Comparison of ENCODE assay signal across 12 cellular contexts in genomic region chr1:219555031-219555667, GRCh38. TPM values are rescaled to one million over a fixed set of nuclear protein-coding genes. Genes with fewer than 3 reads are reported as not detected.
DNase-seq lines count a peak whose midpoint lies in the region; ATAC-seq and TF ChIP-seq lines count a peak whose summit lies in the region.
"Had no signal": no experiment of that assay in that cellular context is flagged by ENCODE, and none has a peak within 500 bp of the region (broad histone marks: within the 10 kb centered on the region; RNA-seq: fewer than 3 reads in every experiment).

No MANE protein-coding gene starts in this region.

- TF ChIP-seq POLR2A in prostate gland (IDR thresholded peaks at IDR 0.05), result no peak

- no peaks in the 10 kb centered on the region for H3K4me1 Mint-ChIP-seq in stimulated activated memory B cell treated with anti-CD40 and anti-IgM and Interleukin-4, amounts not matched to agents 10 μg/mL and 1 μg/mL and 100 μg/mL, for 72 hours

- no peaks in the 10 kb centered on the region for H4K20me1 ChIP-seq in GM23248 (ENCODE audit: insufficient read depth)

- DNase-seq in GM23248, result peak; percentile 79
- peak; percentile 75 for DNase-seq in RWPE1 (ENCODE audit: low spot score)
- DNase-seq in fibroblast of gingiva (ENCODE audit: low read depth), result peak; percentile 65
- DNase-seq in prostate gland (ENCODE audit: low spot score), result peak; percentile 7
- DNase-seq in RPMI8226, result no peak
- DNase-seq in activated naive CD4-positive, alpha-beta T cell treated with Interleukin-2 at 50 U/mL for 16 hours, result no peak
- DNase-seq: adrenal gland, NCI-H2227 treated with DMSO at 0.1 percent for 48 hours, psoas muscle, WERI-Rb-1 had no signal

- in situ Hi-C loops in GM23248 (cut with MboI), result loop anchor here (25.0 kb wide), 1 partner anchor 1018 kb away; no protein-coding TSS in a partner anchor

- H3K9me2 ChIP-seq in GM23248 (ENCODE audit: insufficient read depth), result no peaks in the 10 kb centered on the region

- peaks cover 13% of the 10 kb centered on the region for H3K4me1 ChIP-seq in GM23248 (ENCODE audit: insufficient read depth)
- peaks cover 5% of the 10 kb centered on the region for H3K4me1 ChIP-seq in prostate gland (replicated peaks)
- H3K4me1 ChIP-seq: adrenal gland, psoas muscle had no signal

- H3K27me3 ChIP-seq in GM23248 (replicated peaks; ENCODE audit: insufficient read depth) (no peaks in the 10 kb centered on the region), prostate gland (replicated peaks; ENCODE audit: insufficient read depth) (no peaks in the 10 kb centered on the region)
- H3K27me3 ChIP-seq: adrenal gland had no signal

- H3K4me3 ChIP-seq in GM23248, result no peak overlapping the region
- H3K4me3 ChIP-seq in prostate gland, result no peak overlapping the region
- H3K4me3 ChIP-seq: adrenal gland, psoas muscle had no signal

- CTCF ChIA-PET in RWPE1 (lab: Yijun Ruan, JAX), result interaction anchor here (0.6 to 1.0 kb wide), 3 partner anchors 106 to 339 kb away, joined by 3 to 5 read pairs (median 4); no protein-coding TSS in a partner anchor

- POLR2A ChIA-PET in RWPE1 (lab: Yijun Ruan, JAX; ENCODE audit: low non-redundant PET), result no interaction called here

- H3K36me3 Mint-ChIP-seq in stimulated activated memory B cell treated with anti-CD40 and anti-IgM and Interleukin-4, amounts not matched to agents 10 μg/mL and 1 μg/mL and 100 μg/mL, for 72 hours, result no peaks in the 10 kb centered on the region

- H3K79me2 ChIP-seq in GM23248 (ENCODE audit: insufficient read depth), result no peaks in the 10 kb centered on the region

- peaks cover 4% of the 10 kb centered on the region; the same call in 1 of the 2 replicates for H3F3A ChIP-seq in GM23248 (ENCODE audit: insufficient read depth)

- peak overlapping the region; percentile 40; the same call in 1 of the 2 replicates for H3K27ac ChIP-seq in GM23248
- H3K27ac ChIP-seq in RWPE1, result no peak overlapping the region
- H3K27ac ChIP-seq in prostate gland, result peak overlapping the region; percentile 45 to 59
- H3K27ac ChIP-seq: adrenal gland, psoas muscle, WERI-Rb-1 had no signal

- intact Hi-C loops in prostate gland (cut with DNase I), result loop anchor here (10.0 kb wide), 3 partner anchors 260 to 730 kb away; no protein-coding TSS in a partner anchor

- H3K27me3 Mint-ChIP-seq in stimulated activated memory B cell treated with anti-CD40 and anti-IgM and Interleukin-4, amounts not matched to agents 10 μg/mL and 1 μg/mL and 100 μg/mL, for 72 hours, result no peaks in the 10 kb centered on the region

- H3K4me2 ChIP-seq in GM23248 (ENCODE audit: unreplicated experiment), result no peak overlapping the region

- H3K4me3 Mint-ChIP-seq in stimulated activated memory B cell treated with anti-CD40 and anti-IgM and Interleukin-4, amounts not matched to agents 10 μg/mL and 1 μg/mL and 100 μg/mL, for 72 hours, result no peak overlapping the region

- WGBS in GM23248 (ENCODE audit: low coverage in 1 of 2, low lambda C conversion rate in 2 of 2, missing lambda C conversion rate in 2 of 2), 2 experiments, result 87 to 90% methylated on average over 6 of the region's 6 CpGs
- 45% methylated on average over 6 of the region's 6 CpGs for WGBS in prostate gland

- no peaks in the 10 kb centered on the region for H3K9me3 Mint-ChIP-seq in stimulated activated memory B cell treated with anti-CD40 and anti-IgM and Interleukin-4, amounts not matched to agents 10 μg/mL and 1 μg/mL and 100 μg/mL, for 72 hours

- H3K36me3 ChIP-seq in GM23248 (ENCODE audit: low read depth), result no peaks in the 10 kb centered on the region
- no peaks in the 10 kb centered on the region for H3K36me3 ChIP-seq in prostate gland
- H3K36me3 ChIP-seq: adrenal gland, WERI-Rb-1 had no signal

- ATAC-seq in HG03439 (IDR thresholded peaks at IDR 0.05; ENCODE audit: unreplicated experiment), result no peak
- ATAC-seq in stimulated activated memory B cell treated with anti-CD40 and anti-IgM and Interleukin-4, amounts not matched to agents 10 μg/mL and 1 μg/mL and 100 μg/mL, for 72 hours, result no peak
- ATAC-seq: psoas muscle had no signal

- TF ChIP-seq CTCF in RWPE1 (conservative IDR thresholded peaks at IDR 0.05; ENCODE audit: low read depth) (no peak), prostate gland (IDR thresholded peaks at IDR 0.05) (no peak)

- H3K9me3 ChIP-seq in GM23248 (ENCODE audit: low read depth) (no peaks in the 10 kb centered on the region), prostate gland (no peaks in the 10 kb centered on the region)
- H3K9me3 ChIP-seq: adrenal gland, psoas muscle had no signal

- 0 out of 2 replicates have a peak overlapping the region, but pooled peaks have one; percentile 7 for H2AFZ ChIP-seq in GM23248

- no peak overlapping the region for H3K27ac Mint-ChIP-seq in stimulated activated memory B cell treated with anti-CD40 and anti-IgM and Interleukin-4, amounts not matched to agents 10 μg/mL and 1 μg/mL and 100 μg/mL, for 72 hours

- no peak overlapping the region for H3K9ac ChIP-seq in GM23248

RNA-seq across cellular contexts. Expression of gene ZC3H11B, which starts 57.8 kb away (rescaled TPM):
- not detected in 2 replicates for total RNA-seq in GM23248 (2014; rRNA removed; shearing (Covaris generic))
- not detected in 2 replicates for polyA plus RNA-seq in GM23248 (2016; fragmentation: Nextera tagmentation; extraction: Ambion mirVana)
- total RNA-seq in prostate gland, result 1 to 10 TPM in 1 of 2 donors, under 1 TPM in 1; 0.23 to 1.7 TPM

Comparison
In these comparisons a context has a peak if more than half of its experiments do, and no peak if none do; other contexts are left out.
1. DNase-seq: peak in GM23248 (single experiment), RWPE1 (single experiment), fibroblast of gingiva (single experiment) and prostate gland (single experiment); none in RPMI8226 (single experiment) and activated naive CD4-positive, alpha-beta T cell treated with Interleukin-2 at 50 U/mL for 16 hours (single experiment).